Comparison of ENCODE assay signal across 8 cellular contexts in the genomic region with DNA sequence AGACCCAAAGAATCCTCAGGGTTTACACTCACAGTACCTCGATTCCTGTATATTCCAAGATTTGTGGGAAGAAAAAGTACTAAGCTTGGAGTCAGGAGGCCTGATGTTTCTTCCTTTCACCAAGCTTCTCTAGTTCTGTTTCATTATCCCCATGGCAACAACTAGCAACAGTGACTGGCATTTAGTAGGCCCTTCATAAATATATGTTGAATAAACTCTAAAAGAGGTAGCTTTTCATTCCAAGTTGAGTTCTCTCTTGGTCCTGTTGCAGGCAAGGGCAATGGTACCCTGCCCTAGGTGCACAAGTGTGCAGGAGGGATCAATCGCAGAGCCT. TPM values are rescaled to one million over a fixed set of nuclear protein-coding genes. Genes with fewer than 3 reads are reported as not detected.
DNase-seq lines count a peak whose midpoint lies in the region; TF ChIP-seq lines count a peak whose summit lies in the region.

No MANE protein-coding gene starts in this region.

- H2BK15ac ChIP-seq in mesenchymal stem cell (ENCODE audit: low read depth, poor library complexity, severe bottlenecking): no peak overlapping the region

- H2BK5ac ChIP-seq in mesenchymal stem cell (ENCODE audit: low read depth, low read length, poor library complexity, severe bottlenecking): no peak overlapping the region

- peaks cover 18% of the 10 kb centered on the region for H3K4me1 ChIP-seq in mesenchymal stem cell (ENCODE audit: control insufficient read depth, insufficient read depth, low read depth, low read length)
- peaks cover 33% of the 10 kb centered on the region for H3K4me1 ChIP-seq in vagina

- H4K91ac ChIP-seq in mesenchymal stem cell (ENCODE audit: low read length): peak overlapping the region; percentile 83

- peaks cover 5 to 22% of the 10 kb centered on the region in 2 experiments for H3K36me3 ChIP-seq in mesenchymal stem cell (ENCODE audit: control insufficient read depth in 1 of 2, insufficient read depth in 2 of 2, low read depth in 1 of 2, low read length in 2 of 2)
- H3K36me3 ChIP-seq in vagina: no peaks in the 10 kb centered on the region

- intact Hi-C loops in vagina (cut with DNase I): loop anchor here (10.0 kb wide), 1 partner anchor 1813 kb away; no protein-coding TSS in a partner anchor

- TF ChIP-seq POLR2A in vagina (IDR thresholded peaks at IDR 0.05): no peak

- H3K4ac ChIP-seq in mesenchymal stem cell (ENCODE audit: low read depth in 1 of 2, low read length in 2 of 2): peak overlapping the region; percentile 1 to 94

- H2BK12ac ChIP-seq in mesenchymal stem cell (ENCODE audit: low read length in 2 of 2): no peak overlapping the region

- peak overlapping the region; percentile 99 for H3K27ac Mint-ChIP-seq in chondrocyte (ENCODE audit: unreplicated experiment)

- peak overlapping the region; percentile 97 for H4K8ac ChIP-seq in mesenchymal stem cell (ENCODE audit: low read length)

- peak; percentile 74 for DNase-seq in NCI-H82 (lab: John Stamatoyannopoulos, UW)
- no peak for DNase-seq in NCI-H82 treated with DMSO at 0.1 percent for 48 hours (lab: John Stamatoyannopoulos, UW; ENCODE audit: unreplicated experiment)
- peak; percentile 82 for DNase-seq in NCI-H2227 treated with DMSO at 0.1 percent for 48 hours (lab: John Stamatoyannopoulos, UW)
- no peak for DNase-seq in chondrocyte (ENCODE audit: low spot score)
- peak; percentile 89 for DNase-seq in mesenchymal stem cell
- no peak for DNase-seq in vagina (ENCODE audit: extremely low spot score in 2 of 2)
- DNase-seq in GM20000 (ENCODE audit: low spot score): no peak
- DNase-seq in H4 (ENCODE audit: low spot score): no peak

- H3K27me3 ChIP-seq in mesenchymal stem cell (ENCODE audit: control insufficient read depth in 1 of 2, insufficient read depth in 1 of 2, low read length in 2 of 2) (no peaks in the 10 kb centered on the region), vagina (no peaks in the 10 kb centered on the region)

- peak overlapping the region; percentile 57 to 61 for H3K14ac ChIP-seq in mesenchymal stem cell (ENCODE audit: low read length in 2 of 2)

- H3K4me1 Mint-ChIP-seq in chondrocyte (ENCODE audit: low read depth): peaks cover 45% of the 10 kb centered on the region

- H3K9me3 Mint-ChIP-seq in chondrocyte (ENCODE audit: low read depth): no peaks in the 10 kb centered on the region

- H3K4me3 ChIP-seq in mesenchymal stem cell (ENCODE audit: insufficient read depth in 1 of 2, low read depth in 1 of 2, low read length in 2 of 2) (peak overlapping the region; percentile 84 to 96), vagina (peak overlapping the region; percentile 87 to 96)

- TF ChIP-seq CTCF in chondrocyte (IDR thresholded peaks at IDR 0.05) (no peak), vagina (IDR thresholded peaks at IDR 0.05) (no peak), GM20000 (IDR thresholded peaks at IDR 0.05; ENCODE audit: extremely low read depth, missing control alignments) (no peak)

- peak overlapping the region; percentile 34 to 60 for H3K23ac ChIP-seq in mesenchymal stem cell (ENCODE audit: low read length in 2 of 2)

- no peaks in the 10 kb centered on the region for H3K27me3 Mint-ChIP-seq in chondrocyte (ENCODE audit: low read depth)

- H3K79me1 ChIP-seq in mesenchymal stem cell (replicated peaks; ENCODE audit: low read length, poor library complexity, severe bottlenecking): peaks cover 2% of the 10 kb centered on the region

- peaks cover 6% of the 10 kb centered on the region for H3K36me3 Mint-ChIP-seq in chondrocyte (ENCODE audit: low read depth)

- 0% methylated on average over 1 of the region's 2 CpGs for WGBS in mesenchymal stem cell

- H2AFZ ChIP-seq in mesenchymal stem cell (ENCODE audit: low read depth, low read length): peak overlapping the region; percentile 7

- H3K9ac ChIP-seq in mesenchymal stem cell (ENCODE audit: low read length): peak overlapping the region; percentile 100

- H3K18ac ChIP-seq in mesenchymal stem cell (ENCODE audit: low read depth in 1 of 2, low read length in 2 of 2): peak overlapping the region; percentile 30 to 86

- H3K4me2 ChIP-seq in mesenchymal stem cell (ENCODE audit: low read length, poor library complexity, severe bottlenecking): peak overlapping the region; percentile 69

- no peak overlapping the region for H2BK120ac ChIP-seq in mesenchymal stem cell (ENCODE audit: low read depth, low read length)

- H3K9me3 ChIP-seq in mesenchymal stem cell (ENCODE audit: control insufficient read depth, low read length) (no peaks in the 10 kb centered on the region), vagina (no peaks in the 10 kb centered on the region)

- H2AK5ac ChIP-seq in mesenchymal stem cell (ENCODE audit: low read length, severe bottlenecking): peak overlapping the region; percentile 73

- peak overlapping the region; percentile 90 for H3K27ac ChIP-seq in mesenchymal stem cell (ENCODE audit: low read length, poor library complexity, severe bottlenecking)
- peak overlapping the region; percentile 93 for H3K27ac ChIP-seq in vagina

- peak overlapping the region; percentile 90 for H3K4me3 Mint-ChIP-seq in chondrocyte (ENCODE audit: unreplicated experiment)

RNA-seq across cellular contexts. Expression of gene UBE2Z, which starts 0.5 kb away (rescaled TPM):
- 114 to 116 TPM (median 114 TPM) in 3 replicates for total RNA-seq in chondrocyte
- 74.4 TPM for polyA plus RNA-seq in mesenchymal stem cell (2013, experiment 1 of 2)
- 73.9 TPM for polyA plus RNA-seq in mesenchymal stem cell (2013, experiment 2 of 2)
- total RNA-seq in vagina: 67.3 TPM
- 48.2 and 60.8 TPM in 2 replicates for total RNA-seq in H4 (2014; rRNA removed; shearing (Covaris generic))

RNA-seq across cellular contexts. Expression of gene ATP5MC1, which starts 15.1 kb away (rescaled TPM):
- total RNA-seq in chondrocyte (39.2 to 78.0 TPM (median 39.4 TPM) in 3 replicates), vagina (90.8 TPM)
- 132 TPM for polyA plus RNA-seq in mesenchymal stem cell (2013, experiment 1 of 2)
- polyA plus RNA-seq in mesenchymal stem cell (2013, experiment 2 of 2): 123 TPM
- total RNA-seq in H4 (2014; rRNA removed; shearing (Covaris generic)): 214 and 312 TPM in 2 replicates

RNA-seq across cellular contexts. Expression of gene SNF8, which starts 37.0 kb away (rescaled TPM):
- total RNA-seq in chondrocyte: 123 to 147 TPM (median 126 TPM) in 3 replicates
- polyA plus RNA-seq in mesenchymal stem cell (2013, experiment 1 of 2): 126 TPM
- polyA plus RNA-seq in mesenchymal stem cell (2013, experiment 2 of 2): 126 TPM
- 64.1 TPM for total RNA-seq in vagina
- total RNA-seq in H4 (2014; rRNA removed; shearing (Covaris generic)): 101 and 191 TPM in 2 replicates

Comparison
In these comparisons a context has a peak if more than half of its experiments do, and no peak if none do; other contexts are left out.
1. DNase-seq: peak in NCI-H82 (single experiment), NCI-H2227 treated with DMSO at 0.1 percent for 48 hours (single experiment) and mesenchymal stem cell (single experiment); none in NCI-H82 treated with DMSO at 0.1 percent for 48 hours (single experiment), chondrocyte (single experiment), vagina (0 of 2), GM20000 (single experiment) and H4 (single experiment).